1 cellular context compared by ENCODE assay signal in genomic region chr1:243216741-243217140, GRCh38.
TF ChIP-seq lines count a peak whose summit lies in the region.

No MANE protein-coding gene starts in this region.

TF ChIP-seq in GM12878, 131 proteins besides CTCF, POLR2A, EP300 and RAD21 (continued from another document):
- TF ChIP-seq, protein P1, sequence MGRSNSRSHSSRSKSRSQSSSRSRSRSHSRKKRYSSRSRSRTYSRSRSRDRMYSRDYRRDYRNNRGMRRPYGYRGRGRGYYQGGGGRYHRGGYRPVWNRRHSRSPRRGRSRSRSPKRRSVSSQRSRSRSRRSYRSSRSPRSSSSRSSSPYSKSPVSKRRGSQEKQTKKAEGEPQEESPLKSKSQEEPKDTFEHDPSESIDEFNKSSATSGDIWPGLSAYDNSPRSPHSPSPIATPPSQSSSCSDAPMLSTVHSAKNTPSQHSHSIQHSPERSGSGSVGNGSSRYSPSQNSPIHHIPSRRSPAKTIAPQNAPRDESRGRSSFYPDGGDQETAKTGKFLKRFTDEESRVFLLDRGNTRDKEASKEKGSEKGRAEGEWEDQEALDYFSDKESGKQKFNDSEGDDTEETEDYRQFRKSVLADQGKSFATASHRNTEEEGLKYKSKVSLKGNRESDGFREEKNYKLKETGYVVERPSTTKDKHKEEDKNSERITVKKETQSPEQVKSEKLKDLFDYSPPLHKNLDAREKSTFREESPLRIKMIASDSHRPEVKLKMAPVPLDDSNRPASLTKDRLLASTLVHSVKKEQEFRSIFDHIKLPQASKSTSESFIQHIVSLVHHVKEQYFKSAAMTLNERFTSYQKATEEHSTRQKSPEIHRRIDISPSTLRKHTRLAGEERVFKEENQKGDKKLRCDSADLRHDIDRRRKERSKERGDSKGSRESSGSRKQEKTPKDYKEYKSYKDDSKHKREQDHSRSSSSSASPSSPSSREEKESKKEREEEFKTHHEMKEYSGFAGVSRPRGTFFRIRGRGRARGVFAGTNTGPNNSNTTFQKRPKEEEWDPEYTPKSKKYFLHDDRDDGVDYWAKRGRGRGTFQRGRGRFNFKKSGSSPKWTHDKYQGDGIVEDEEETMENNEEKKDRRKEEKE (IDR thresholded peaks at IDR 0.05) = no peak
- TF ChIP-seq MYB (IDR thresholded peaks at IDR 0.05; ENCODE audit: borderline replicate concordance, low read depth, low read length) (no peak), PKNOX1 (IDR thresholded peaks at IDR 0.05) (no peak)
